ENCODE assay signal across 28 cellular contexts in genomic region chr22:16838073-16838472, GRCh38. TPM values are rescaled to one million over a fixed set of nuclear protein-coding genes. Genes with fewer than 3 reads are reported as not detected.
"Had no signal": no experiment of that assay in that cellular context is flagged by ENCODE, and none has a peak within 500 bp of the region (broad histone marks: within the 10 kb centered on the region; RNA-seq: fewer than 3 reads in every experiment).

No MANE protein-coding gene starts in this region.

- H3K9me3 ChIP-seq: heart left ventricle, lower lobe of right lung, spleen, upper lobe of left lung had no signal

- DNase-seq: activated CD4-positive, alpha-beta T cell treated with anti-CD3 and anti-CD28 coated beads, Interleukin-2, amount 10 ng/mL, durations not matched to agents 24 days and 14 days; activated CD8-positive, alpha-beta T cell treated with anti-CD3 and anti-CD28 coated beads, Interleukin-2, amount 10 ng/mL, durations not matched to agents 7 days and 5 days; activated gamma-delta T cell; activated naive CD4-positive, alpha-beta T cell treated with anti-CD3 and anti-CD28 coated beads, Interleukin-2, amount 50 U/mL, for 16 hours; activated naive CD8-positive, alpha-beta T cell treated with anti-CD3 and anti-CD28 coated beads, Interleukin-2, amount 50 U/mL, for 24 hours; anterior cingulate cortex; caudate nucleus; dermis blood vessel endothelial cell; effector CD8-positive, alpha-beta T cell; heart left ventricle; lower lobe of right lung; naive B cell; nucleus accumbens; spleen; stimulated activated CD4-positive, alpha-beta T cell treated with anti-CD3 and anti-CD28 coated beads, Interleukin-4, amount 100 ng/mL, for 1 hour; stimulated activated naive CD4-positive, alpha-beta T cell; upper lobe of left lung had no signal

- H3K79me2 ChIP-seq: parathyroid adenoma had no signal

- H3K27me3 ChIP-seq: heart left ventricle, spleen, upper lobe of left lung had no signal

- H3K9ac ChIP-seq: parathyroid adenoma had no signal

- H3K4me1 ChIP-seq: parathyroid adenoma, spleen, upper lobe of left lung had no signal

- ATAC-seq: activated CD4-positive, CD25-positive, alpha-beta regulatory T cell treated with anti-CD3 and anti-CD28 coated beads, Interleukin-2, amount 50 U/mL, for 24 hours; activated CD8-positive, alpha-beta T cell treated with anti-CD3 and anti-CD28 coated beads, Interleukin-2, amount 10 ng/mL, durations not matched to agents 7 days and 5 days; activated naive CD8-positive, alpha-beta T cell treated with anti-CD3 and anti-CD28 coated beads, Interleukin-2, amount 50 U/mL, for 24 hours; heart left ventricle; lower lobe of right lung had no signal

- H3K36me3 ChIP-seq: heart left ventricle, lower lobe of right lung, spleen, upper lobe of left lung had no signal

- H2AFZ ChIP-seq: parathyroid adenoma had no signal

- H3K4me3 ChIP-seq: heart left ventricle, lower lobe of right lung, spleen, upper lobe of left lung had no signal

- H3K27ac ChIP-seq: heart left ventricle, lower lobe of right lung, parathyroid adenoma, spleen, VCaP had no signal

RNA-seq across cellular contexts. Expression of gene XKR3, which starts 12.9 kb away (rescaled TPM):
- total RNA-seq: activated CD4-positive, alpha-beta T cell treated with anti-CD3 and anti-CD28 coated beads, Interleukin-2, amount 10 ng/mL, durations not matched to agents 24 days and 14 days; activated CD8-positive, alpha-beta T cell treated with anti-CD3 and anti-CD28 coated beads, Interleukin-2, amount 10 ng/mL, durations not matched to agents 7 days and 5 days; activated T-helper 1 cell treated with anti-CD3 and anti-CD28 coated beads, Interleukin-12 subunit alpha, Interleukin-12 subunit beta, Interleukin-2, Interleukin-4 antibody, amounts not matched to agents 30 ng/mL and 10 ng/mL and 1 ng/mL, durations not matched to agents 14 hours and 24 hours and 36 hours; dermis blood vessel endothelial cell; mesenteric fat pad; mucosa of gallbladder; pulmonary artery endothelial cell; spleen; subcutaneous adipose tissue; upper lobe of left lung had no signal
- polyA plus RNA-seq: esophagus, heart left ventricle, keratinocyte, neural cell had no signal
